1 cellular context compared by ENCODE assay signal in genomic region chr17:7655541-7655840, GRCh38.
A peak's percentile ranks its signal among the peaks of the same experiment; 100 is the strongest.
TF ChIP-seq lines count a peak whose summit lies in the region.

No MANE protein-coding gene starts in this region.

TF ChIP-seq in GM12878, 131 proteins besides CTCF, POLR2A, EP300 and RAD21:
- TF ChIP-seq JUND (IDR thresholded peaks at IDR 0.05; ENCODE audit: low read depth, low read length) (no peak), HSF1 (IDR thresholded peaks at IDR 0.05; ENCODE audit: low read depth, low read length) (no peak), IKZF1 (conservative IDR thresholded peaks at IDR 0.05) (0 out of 2 replicates have a peak, but pooled peaks have one; percentile 17), MEF2B (IDR thresholded peaks at IDR 0.05; ENCODE audit: partially characterized antibody, poor library complexity, severe bottlenecking) (peak; percentile 70), IRF3 (IDR thresholded peaks at IDR 0.05) (no peak), RBBP5 (conservative IDR thresholded peaks at IDR 0.05) (no peak), GATAD2B (conservative IDR thresholded peaks at IDR 0.05; ENCODE audit: low read depth) (no peak), YY1 (IDR thresholded peaks at IDR 0.05; ENCODE audit: low read depth, low read length) (no peak), FOS (IDR thresholded peaks at IDR 0.05; ENCODE audit: borderline replicate concordance, extremely low read depth, insufficient read length) (no peak)
